In genomic region chr6:31665501-31666336, GRCh38 we compare ENCODE assay signal across 8 cellular contexts. TPM values are rescaled to one million over a fixed set of nuclear protein-coding genes. Genes with fewer than 3 reads are reported as not detected.
DNase-seq lines count a peak whose midpoint lies in the region; ATAC-seq and TF ChIP-seq lines count a peak whose summit lies in the region.

CSNK2B (plus strand) TSS chr6:31666080; CDS start chr6:31666832, 752 bp downstream.

- no peaks in the 10 kb centered on the region for H3K27me3 Mint-ChIP-seq in osteocyte (ENCODE audit: unreplicated experiment)

- peak; percentile 97 for DNase-seq in GM10248 (ENCODE audit: extremely low spot score)
- DNase-seq in NCI-H1092 treated with DMSO at 0.1 percent for 48 hours (lab: John Stamatoyannopoulos, UW) = peak; percentile 94
- DNase-seq in SKM-1 (lab: John Stamatoyannopoulos, UW; ENCODE audit: unreplicated experiment) = peak; percentile 97
- peak; percentile 95 to 97 for DNase-seq in activated naive CD4-positive, alpha-beta T cell treated with anti-CD3 and anti-CD28 coated beads, Interleukin-2, amount 50 U/mL, for 72 hours (ENCODE audit: low spot score in 2 of 2)
- peak; percentile 97 for DNase-seq in glomerular visceral epithelial cell (ENCODE audit: extremely low spot score)
- DNase-seq in osteocyte (ENCODE audit: extremely low spot score, unreplicated experiment) = peak; percentile 98

- POLR2A ChIA-PET in GM10248 (lab: Yijun Ruan, JAX) = interaction anchor here (0.6 to 3.3 kb wide), 10 partner anchors 10 to 1501 kb away, joined by 3 to 15 read pairs (median 3); partner anchors contain the start of genes ABHD16A, APOM, BAG6 and HSPA1B

- peaks cover 45 to 52% of the 10 kb centered on the region in 2 donors for H3K36me3 Mint-ChIP-seq in activated naive CD4-positive, alpha-beta T cell treated with anti-CD3 and anti-CD28 coated beads, Interleukin-2, amount 50 U/mL, for 72 hours
- peaks cover 32% of the 10 kb centered on the region for H3K36me3 Mint-ChIP-seq in osteocyte (ENCODE audit: unreplicated experiment)

- CTCF ChIA-PET in GM10248 (lab: Yijun Ruan, JAX) = interaction anchor here (0.9 to 3.5 kb wide), 3 partner anchors 11 to 131 kb away, joined by 3 to 14 read pairs (median 3); partner anchors contain the start of gene LY6G5C

- no peak for TF ChIP-seq CTCF in GM10248 (IDR thresholded peaks at IDR 0.05; ENCODE audit: control extremely low read depth, extremely low read depth, low read depth, missing control alignments)
- no peak for TF ChIP-seq CTCF in osteocyte (IDR thresholded peaks at IDR 0.05)

- peak; percentile 74 for ATAC-seq in HG02610 (IDR thresholded peaks at IDR 0.05; ENCODE audit: unreplicated experiment)
- peak; percentile 87 to 91 for ATAC-seq in activated naive CD4-positive, alpha-beta T cell treated with anti-CD3 and anti-CD28 coated beads, Interleukin-2, amount 50 U/mL, for 72 hours

- peaks cover 44% of the 10 kb centered on the region for H3K4me1 Mint-ChIP-seq in osteocyte (ENCODE audit: unreplicated experiment)

- peak within 1 kb of the TSS; percentile 97 for H3K27ac ChIP-seq in thymus (ENCODE audit: low read depth)

- H3K27me3 ChIP-seq in thymus (ENCODE audit: control insufficient read depth, insufficient read depth) = no peaks in the 10 kb centered on the region

- no peaks in the 10 kb centered on the region for H3K9me3 Mint-ChIP-seq in activated naive CD4-positive, alpha-beta T cell treated with anti-CD3 and anti-CD28 coated beads, Interleukin-2, amount 50 U/mL, for 72 hours
- H3K9me3 Mint-ChIP-seq in osteocyte (ENCODE audit: unreplicated experiment) = no peaks in the 10 kb centered on the region

- H3K4me3 ChIP-seq in thymus (ENCODE audit: low read length) = peak within 1 kb of the TSS; percentile 91

- H3K4me1 ChIP-seq in thymus (ENCODE audit: control insufficient read depth, insufficient read depth, low read length) = peaks cover 35% of the 10 kb centered on the region

- under 1% methylated on average over 63 of the region's 63 CpGs for WGBS in thymus

- H3K9me3 ChIP-seq in thymus (ENCODE audit: control insufficient read depth) = no peaks in the 10 kb centered on the region

- H3K27ac Mint-ChIP-seq in activated naive CD4-positive, alpha-beta T cell treated with anti-CD3 and anti-CD28 coated beads, Interleukin-2, amount 50 U/mL, for 72 hours = peak within 1 kb of the TSS; percentile 94 to 99
- H3K27ac Mint-ChIP-seq in osteocyte (ENCODE audit: unreplicated experiment) = peak within 1 kb of the TSS; percentile 96

- H3K4me3 Mint-ChIP-seq in osteocyte (ENCODE audit: unreplicated experiment) = peak within 1 kb of the TSS; percentile 95

- peaks cover 40% of the 10 kb centered on the region for H3K36me3 ChIP-seq in thymus (ENCODE audit: control insufficient read depth, insufficient read depth)

RNA-seq across cellular contexts. Expression of gene CSNK2B, which starts in this region (rescaled TPM):
- 100 to 1,000 TPM; 242 to 251 TPM for total RNA-seq in activated naive CD4-positive, alpha-beta T cell treated with anti-CD3 and anti-CD28 coated beads, Interleukin-2, amount 50 U/mL, for 72 hours
- 142 and 163 TPM in 2 replicates for total RNA-seq in osteocyte
- polyA plus RNA-seq in thymus = 169 TPM

Comparison
In these comparisons a context has a peak if more than half of its experiments do, and no peak if none do; other contexts are left out.
1. Peak in every context shown above with its lines: DNase-seq, ATAC-seq, H3K4me3 ChIP-seq and H3K27ac ChIP-seq.